ENCODE assay signal across 8 cellular contexts in the genomic region with DNA sequence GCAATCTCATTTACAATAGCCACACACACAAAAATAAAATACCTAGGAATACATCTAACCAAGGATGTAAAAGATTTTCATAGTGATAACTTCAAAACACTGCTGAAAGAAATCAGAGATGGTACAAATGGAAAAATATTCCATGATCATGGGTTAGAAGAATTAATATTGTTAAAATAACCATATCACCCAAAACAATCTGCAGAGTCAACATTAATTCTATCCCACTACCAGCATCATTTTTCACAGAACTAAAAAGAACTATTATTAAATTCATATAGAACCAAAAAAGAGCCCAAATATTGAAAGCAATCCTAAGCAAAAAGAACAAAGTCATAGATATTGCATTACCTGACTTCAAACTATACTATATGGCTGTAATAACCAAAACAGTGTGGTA. TPM values are rescaled to one million over a fixed set of nuclear protein-coding genes. Genes with fewer than 3 reads are reported as not detected.
"Had no signal": no experiment of that assay in that cellular context is flagged by ENCODE, and none has a peak within 500 bp of the region (broad histone marks: within the 10 kb centered on the region; RNA-seq: fewer than 3 reads in every experiment).

No MANE protein-coding gene starts in this region.

- H3K4me2 ChIP-seq: KMS-11 had no signal

- H3K9ac ChIP-seq: KMS-11 had no signal

- H3K27ac Mint-ChIP-seq: IgD-negative memory B cell had no signal

- DNase-seq: IMR-90, KBM-7, KG1 had no signal

- H3K27ac ChIP-seq: HL-60, KMS-11 had no signal

- H3K4me3 Mint-ChIP-seq: IgD-negative memory B cell had no signal

- FAIRE-seq: HTR-8/SVneo had no signal

- H3K36me3 Mint-ChIP-seq: IgD-negative memory B cell had no signal

- H3K4me1 Mint-ChIP-seq: IgD-negative memory B cell had no signal

RNA-seq across cellular contexts. Expression of gene ZNF385B, which starts 50.4 kb away (rescaled TPM):
- total RNA-seq: HT-29, IMR-90 had no signal
- polyA plus RNA-seq: IgD-negative memory B cell, IMR-90 had no signal
